ENCODE assay signal across 10 cellular contexts in the genomic region with DNA sequence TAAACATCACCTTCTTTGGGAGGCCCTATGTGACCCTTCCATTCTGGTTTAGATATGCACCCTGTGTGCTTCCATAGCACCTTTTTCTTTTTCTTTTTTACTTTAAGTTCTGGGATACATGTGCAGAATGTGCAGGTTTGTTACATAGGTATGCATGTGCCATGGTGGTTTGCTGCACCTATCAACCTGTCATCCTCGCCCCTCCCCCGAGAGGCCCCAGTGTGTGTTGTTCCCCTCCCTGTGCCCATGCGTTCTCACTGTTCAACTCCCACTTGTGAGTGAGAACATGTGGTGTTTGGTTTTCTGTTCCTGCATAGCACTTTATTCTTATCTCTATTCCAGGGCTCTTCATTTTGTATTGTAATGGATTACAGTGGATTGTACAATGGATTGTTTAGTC. TPM values are rescaled to one million over a fixed set of nuclear protein-coding genes. Genes with fewer than 3 reads are reported as not detected.
DNase-seq lines count a peak whose midpoint lies in the region; ATAC-seq and TF ChIP-seq lines count a peak whose summit lies in the region.
"Not testable (repeated sequence)": the region's sequence is repeated elsewhere in the genome, so short reads cannot be mapped to it uniquely, and the experiment has no call there.
"Had no signal": no experiment of that assay in that cellular context is flagged by ENCODE, and none has a peak within 500 bp of the region (broad histone marks: within the 10 kb centered on the region; RNA-seq: fewer than 3 reads in every experiment).

No MANE protein-coding gene starts in this region.

- TF ChIP-seq CTCF in WTC11 (IDR thresholded peaks at IDR 0.05); hepatocyte (IDR thresholded peaks at IDR 0.05; ENCODE audit: poor library complexity); neural progenitor cell (IDR thresholded peaks at IDR 0.05): not testable (repeated sequence)

- not testable (repeated sequence) for DNase-seq in CD4-positive, CD25-positive, alpha-beta regulatory T cell; WTC11 (ENCODE audit: low spot score); hepatocyte (ENCODE audit: low spot score); neural progenitor cell (ENCODE audit: low spot score)
- peak; percentile 44 for DNase-seq in activated T-cell treated with anti-CD3 and anti-CD28 coated beads, Interleukin-2, amount 50 U/mL, for 24 hours
- DNase-seq in activated naive CD8-positive, alpha-beta T cell treated with anti-CD3 and anti-CD28 coated beads for 36 hours: peak; percentile 35
- DNase-seq in stimulated activated CD4-positive, alpha-beta T cell treated with anti-CD3 and anti-CD28 coated beads, TNF-alpha, amount 100 ng/mL, for 48 hours (ENCODE audit: low read depth in 3 of 3): peak in 2 of 3 donors; percentile 11 to 31

- ATAC-seq in CD4-positive, CD25-positive, alpha-beta regulatory T cell (ENCODE audit: low read depth in 2 of 2); WTC11: not testable (repeated sequence)

- H3K4me3 Mint-ChIP-seq in CD4-positive, CD25-positive, alpha-beta regulatory T cell: peak overlapping the region; percentile 85 to 98 (median 95)
- H3K4me3 Mint-ChIP-seq in IgD-negative memory B cell: peak overlapping the region; percentile 54 to 90 (median 84)
- H3K4me3 Mint-ChIP-seq in WTC11: peak overlapping the region; percentile 96; the same call in 1 of the 2 replicates
- peak overlapping the region; percentile 91 for H3K4me3 Mint-ChIP-seq in activated T-cell treated with anti-CD3 and anti-CD28 coated beads, Interleukin-2, amount 50 U/mL, for 24 hours
- peak overlapping the region; percentile 100 for H3K4me3 Mint-ChIP-seq in activated naive CD8-positive, alpha-beta T cell treated with anti-CD3 and anti-CD28 coated beads for 36 hours
- peak overlapping the region; percentile 54 for H3K4me3 Mint-ChIP-seq in neural progenitor cell

- H3K9me3 ChIP-seq in CD4-positive, CD25-positive, alpha-beta regulatory T cell (ENCODE audit: control insufficient read depth in 2 of 2, low read length in 2 of 2); hepatocyte (ENCODE audit: low read depth); neural progenitor cell (ENCODE audit: low read depth): not testable (repeated sequence)

- peaks cover 17% of the 10 kb centered on the region for H3F3A ChIP-seq in neural progenitor cell (ENCODE audit: low read depth)

- CTCF ChIA-PET in WTC11 (lab: Charles Lee): not testable (repeated sequence)

- H2AFZ ChIP-seq in hepatocyte; neural progenitor cell (replicated peaks): not testable (repeated sequence)

- H3K4me2 ChIP-seq in hepatocyte: peak overlapping the region; percentile 78
- H3K4me2 ChIP-seq in neural progenitor cell: not testable (repeated sequence)

- not testable (repeated sequence) for H3K36me3 ChIP-seq in CD4-positive, CD25-positive, alpha-beta regulatory T cell (ENCODE audit: control insufficient read depth, insufficient read depth, low read length); hepatocyte (replicated peaks; ENCODE audit: insufficient read depth, low read depth); neural progenitor cell

- POLR2A ChIA-PET in WTC11 (lab: Charles Lee): not testable (repeated sequence)

- peak overlapping the region; percentile 42 for H3K27ac ChIP-seq in CD4-positive, CD25-positive, alpha-beta regulatory T cell (ENCODE audit: insufficient read depth, low read length, poor library complexity, severe bottlenecking)
- not testable (repeated sequence) for H3K27ac ChIP-seq in hepatocyte, neural progenitor cell

- peaks cover 39 to 91% (median 53%) of the 10 kb centered on the region in 4 donors for H3K4me1 Mint-ChIP-seq in CD4-positive, CD25-positive, alpha-beta regulatory T cell
- H3K4me1 Mint-ChIP-seq in IgD-negative memory B cell (peaks cover 50 to 59% (median 52%) of the 10 kb centered on the region in 3 donors), WTC11 (peaks cover 22% of the 10 kb centered on the region), neural progenitor cell (peaks cover 13% of the 10 kb centered on the region)
- peaks cover 70% of the 10 kb centered on the region for H3K4me1 Mint-ChIP-seq in activated T-cell treated with anti-CD3 and anti-CD28 coated beads, Interleukin-2, amount 50 U/mL, for 24 hours (ENCODE audit: low read depth)
- peaks cover 58% of the 10 kb centered on the region for H3K4me1 Mint-ChIP-seq in activated naive CD8-positive, alpha-beta T cell treated with anti-CD3 and anti-CD28 coated beads for 36 hours

- not testable (repeated sequence) for H3K9ac ChIP-seq in neural progenitor cell

- H3K9me3 Mint-ChIP-seq in CD4-positive, CD25-positive, alpha-beta regulatory T cell; IgD-negative memory B cell; WTC11; activated T-cell treated with anti-CD3 and anti-CD28 coated beads, Interleukin-2, amount 50 U/mL, for 24 hours; activated naive CD8-positive, alpha-beta T cell treated with anti-CD3 and anti-CD28 coated beads for 36 hours; neural progenitor cell: not testable (repeated sequence)

- peak overlapping the region; percentile 60 to 100 (median 95) for H3K27ac Mint-ChIP-seq in CD4-positive, CD25-positive, alpha-beta regulatory T cell
- H3K27ac Mint-ChIP-seq in IgD-negative memory B cell (peak overlapping the region; percentile 40 to 70 (median 50)), WTC11 (peak overlapping the region; percentile 69)
- H3K27ac Mint-ChIP-seq in activated T-cell treated with anti-CD3 and anti-CD28 coated beads, Interleukin-2, amount 50 U/mL, for 24 hours: peak overlapping the region; percentile 95
- peak overlapping the region; percentile 97 for H3K27ac Mint-ChIP-seq in activated naive CD8-positive, alpha-beta T cell treated with anti-CD3 and anti-CD28 coated beads for 36 hours
- H3K27ac Mint-ChIP-seq in neural progenitor cell: not testable (repeated sequence)

- H3K36me3 Mint-ChIP-seq in CD4-positive, CD25-positive, alpha-beta regulatory T cell: peaks cover 15% of the 10 kb centered on the region
- not testable (repeated sequence) for H3K36me3 Mint-ChIP-seq in IgD-negative memory B cell, WTC11, neural progenitor cell
- H3K36me3 Mint-ChIP-seq in activated T-cell treated with anti-CD3 and anti-CD28 coated beads, Interleukin-2, amount 50 U/mL, for 24 hours (ENCODE audit: low read depth): peaks cover 67% of the 10 kb centered on the region
- peaks cover 29% of the 10 kb centered on the region for H3K36me3 Mint-ChIP-seq in activated naive CD8-positive, alpha-beta T cell treated with anti-CD3 and anti-CD28 coated beads for 36 hours

- peaks cover 16% of the 10 kb centered on the region for H4K20me1 ChIP-seq in hepatocyte (ENCODE audit: insufficient read depth, poor library complexity, severe bottlenecking)
- not testable (repeated sequence) for H4K20me1 ChIP-seq in neural progenitor cell (ENCODE audit: low read depth)

- WGBS in hepatocyte (ENCODE audit: low lambda C conversion rate, missing lambda C conversion rate): 83% methylated on average over 3 of the region's 3 CpGs

- H3K79me2 ChIP-seq in hepatocyte (peaks cover 66% of the 10 kb centered on the region), neural progenitor cell (ENCODE audit: low read depth) (peaks cover 62% of the 10 kb centered on the region)

- peaks cover 62% of the 10 kb centered on the region for H3K4me1 ChIP-seq in CD4-positive, CD25-positive, alpha-beta regulatory T cell (ENCODE audit: control insufficient read depth, insufficient read depth, low read length, poor library complexity, severe bottlenecking)
- peaks cover 13% of the 10 kb centered on the region for H3K4me1 ChIP-seq in hepatocyte (ENCODE audit: insufficient read depth)
- not testable (repeated sequence) for H3K4me1 ChIP-seq in neural progenitor cell

- H3K9me2 ChIP-seq in hepatocyte (replicated peaks; ENCODE audit: insufficient read depth): not testable (repeated sequence)

- H3K4me3 ChIP-seq in CD4-positive, CD25-positive, alpha-beta regulatory T cell (ENCODE audit: low read depth, low read length): peak overlapping the region; percentile 100
- not testable (repeated sequence) for H3K4me3 ChIP-seq in hepatocyte, neural progenitor cell

- not testable (repeated sequence) for H3K27me3 Mint-ChIP-seq in CD4-positive, CD25-positive, alpha-beta regulatory T cell; IgD-negative memory B cell; WTC11 (ENCODE audit: low read depth); activated T-cell treated with anti-CD3 and anti-CD28 coated beads, Interleukin-2, amount 50 U/mL, for 24 hours; activated naive CD8-positive, alpha-beta T cell treated with anti-CD3 and anti-CD28 coated beads for 36 hours; neural progenitor cell (ENCODE audit: insufficient read depth, low read depth)

- not testable (repeated sequence) for H3K27me3 ChIP-seq in CD4-positive, CD25-positive, alpha-beta regulatory T cell (ENCODE audit: control insufficient read depth, insufficient read depth, low read length); hepatocyte; neural progenitor cell

RNA-seq across cellular contexts. Expression of a gene that starts 2.3 kb away (rescaled TPM):
- 78.3 TPM for total RNA-seq in CD4-positive, CD25-positive, alpha-beta regulatory T cell
- polyA plus RNA-seq in CD4-positive, CD25-positive, alpha-beta regulatory T cell: 10 to 100 TPM; 20.5 to 34.8 (median 23.8) TPM
- polyA plus RNA-seq in IgD-negative memory B cell (11.6 TPM), hepatocyte (24.0 and 24.1 TPM in 2 replicates)
- total RNA-seq in WTC11 (2021) (23.6 to 26.4 TPM (median 23.7 TPM) in 3 replicates), hepatocyte (32.6 and 36.8 TPM in 2 replicates), neural progenitor cell (ENCODE audit: low replicate concordance) (25.2 and 40.1 TPM in 2 replicates)
- total RNA-seq in activated naive CD8-positive, alpha-beta T cell treated with anti-CD3 and anti-CD28 coated beads for 36 hours: 10 to 100 TPM; 26.5 to 28.2 TPM

RNA-seq across cellular contexts. Expression of a gene that starts 18.2 kb away (rescaled TPM):
- total RNA-seq in CD4-positive, CD25-positive, alpha-beta regulatory T cell: 2.7 TPM
- polyA plus RNA-seq in CD4-positive, CD25-positive, alpha-beta regulatory T cell: 10 to 100 TPM in 2 of 4 donors, 1 to 10 TPM in 2; 6.5 to 12.7 (median 9.5) TPM
- polyA plus RNA-seq in IgD-negative memory B cell (0.53 TPM), hepatocyte (4.1 and 5.9 TPM in 2 replicates)
- total RNA-seq in WTC11 (2021) (0.09 TPM in 2 of 3 replicates, not detected in the other), hepatocyte (1.2 and 2.1 TPM in 2 replicates), neural progenitor cell (ENCODE audit: low replicate concordance) (not detected in 2 replicates)
- total RNA-seq in activated naive CD8-positive, alpha-beta T cell treated with anti-CD3 and anti-CD28 coated beads for 36 hours: 1 to 10 TPM; 2.6 to 2.7 TPM

RNA-seq across cellular contexts. Expression of a gene that starts 39.1 kb away (rescaled TPM):
- 1.4 TPM for total RNA-seq in CD4-positive, CD25-positive, alpha-beta regulatory T cell
- 1 to 10 TPM in 1 of 4 donors, under 1 TPM in 2, not detected in 1; 0.14 to 1.2 (median 0.53) TPM for polyA plus RNA-seq in CD4-positive, CD25-positive, alpha-beta regulatory T cell
- polyA plus RNA-seq in IgD-negative memory B cell (6.9 TPM), hepatocyte (0.58 and 1.0 TPM in 2 replicates)
- total RNA-seq in WTC11 (2021) (0.44 to 0.62 TPM in 2 of 3 replicates, not detected in the other), hepatocyte (not detected in 2 replicates), neural progenitor cell (ENCODE audit: low replicate concordance) (0.43 and 2.0 TPM in 2 replicates)
- under 1 TPM in 1 of 2 experiments, not detected in 1; 0.28 TPM for total RNA-seq in activated naive CD8-positive, alpha-beta T cell treated with anti-CD3 and anti-CD28 coated beads for 36 hours
- total RNA-seq: dermis microvascular lymphatic vessel endothelial cell, myocyte had no signal

RNA-seq across cellular contexts. Expression of a gene that starts 51.8 kb away (rescaled TPM):
- 26.1 TPM for total RNA-seq in CD4-positive, CD25-positive, alpha-beta regulatory T cell
- 1 to 10 TPM; 6.6 to 9.5 (median 8.1) TPM for polyA plus RNA-seq in CD4-positive, CD25-positive, alpha-beta regulatory T cell
- 11.6 TPM for polyA plus RNA-seq in IgD-negative memory B cell
- 10.3 to 12.7 TPM (median 10.4 TPM) in 3 replicates for total RNA-seq in WTC11 (2021)
- total RNA-seq in activated naive CD8-positive, alpha-beta T cell treated with anti-CD3 and anti-CD28 coated beads for 36 hours: 10 to 100 TPM; 15.5 to 15.9 TPM
- 7.1 and 10.0 TPM in 2 replicates for total RNA-seq in hepatocyte
- polyA plus RNA-seq in hepatocyte: 14.6 and 19.0 TPM in 2 replicates
- 6.8 and 7.4 TPM in 2 replicates for total RNA-seq in neural progenitor cell (ENCODE audit: low replicate concordance)
